Comparison of ENCODE assay signal across 1 cellular context in the genomic region with DNA sequence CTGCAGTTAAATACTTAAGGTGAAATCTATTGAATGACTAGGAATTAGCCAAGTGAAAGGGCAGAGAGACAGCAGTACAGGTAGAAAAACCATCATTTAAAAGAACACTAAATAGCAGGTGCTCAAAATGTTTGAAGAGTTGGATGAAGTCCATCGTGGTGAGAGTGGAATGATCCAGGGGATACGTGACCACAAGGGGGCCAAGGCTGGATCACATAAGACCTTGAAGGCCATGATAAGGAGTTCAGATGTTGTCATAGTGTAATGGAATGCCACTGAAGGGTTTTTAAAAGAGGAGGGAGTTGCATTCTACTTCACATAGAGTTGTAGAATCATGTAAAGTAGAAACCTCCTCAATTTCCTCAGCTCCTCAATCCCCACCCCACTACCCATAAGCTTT.
TF ChIP-seq lines count a peak whose summit lies in the region.

No MANE protein-coding gene starts in this region.

TF ChIP-seq in GM23338, 12 proteins besides CTCF, POLR2A, EP300 and RAD21 (continued from another document):
- TF ChIP-seq, protein P1, sequence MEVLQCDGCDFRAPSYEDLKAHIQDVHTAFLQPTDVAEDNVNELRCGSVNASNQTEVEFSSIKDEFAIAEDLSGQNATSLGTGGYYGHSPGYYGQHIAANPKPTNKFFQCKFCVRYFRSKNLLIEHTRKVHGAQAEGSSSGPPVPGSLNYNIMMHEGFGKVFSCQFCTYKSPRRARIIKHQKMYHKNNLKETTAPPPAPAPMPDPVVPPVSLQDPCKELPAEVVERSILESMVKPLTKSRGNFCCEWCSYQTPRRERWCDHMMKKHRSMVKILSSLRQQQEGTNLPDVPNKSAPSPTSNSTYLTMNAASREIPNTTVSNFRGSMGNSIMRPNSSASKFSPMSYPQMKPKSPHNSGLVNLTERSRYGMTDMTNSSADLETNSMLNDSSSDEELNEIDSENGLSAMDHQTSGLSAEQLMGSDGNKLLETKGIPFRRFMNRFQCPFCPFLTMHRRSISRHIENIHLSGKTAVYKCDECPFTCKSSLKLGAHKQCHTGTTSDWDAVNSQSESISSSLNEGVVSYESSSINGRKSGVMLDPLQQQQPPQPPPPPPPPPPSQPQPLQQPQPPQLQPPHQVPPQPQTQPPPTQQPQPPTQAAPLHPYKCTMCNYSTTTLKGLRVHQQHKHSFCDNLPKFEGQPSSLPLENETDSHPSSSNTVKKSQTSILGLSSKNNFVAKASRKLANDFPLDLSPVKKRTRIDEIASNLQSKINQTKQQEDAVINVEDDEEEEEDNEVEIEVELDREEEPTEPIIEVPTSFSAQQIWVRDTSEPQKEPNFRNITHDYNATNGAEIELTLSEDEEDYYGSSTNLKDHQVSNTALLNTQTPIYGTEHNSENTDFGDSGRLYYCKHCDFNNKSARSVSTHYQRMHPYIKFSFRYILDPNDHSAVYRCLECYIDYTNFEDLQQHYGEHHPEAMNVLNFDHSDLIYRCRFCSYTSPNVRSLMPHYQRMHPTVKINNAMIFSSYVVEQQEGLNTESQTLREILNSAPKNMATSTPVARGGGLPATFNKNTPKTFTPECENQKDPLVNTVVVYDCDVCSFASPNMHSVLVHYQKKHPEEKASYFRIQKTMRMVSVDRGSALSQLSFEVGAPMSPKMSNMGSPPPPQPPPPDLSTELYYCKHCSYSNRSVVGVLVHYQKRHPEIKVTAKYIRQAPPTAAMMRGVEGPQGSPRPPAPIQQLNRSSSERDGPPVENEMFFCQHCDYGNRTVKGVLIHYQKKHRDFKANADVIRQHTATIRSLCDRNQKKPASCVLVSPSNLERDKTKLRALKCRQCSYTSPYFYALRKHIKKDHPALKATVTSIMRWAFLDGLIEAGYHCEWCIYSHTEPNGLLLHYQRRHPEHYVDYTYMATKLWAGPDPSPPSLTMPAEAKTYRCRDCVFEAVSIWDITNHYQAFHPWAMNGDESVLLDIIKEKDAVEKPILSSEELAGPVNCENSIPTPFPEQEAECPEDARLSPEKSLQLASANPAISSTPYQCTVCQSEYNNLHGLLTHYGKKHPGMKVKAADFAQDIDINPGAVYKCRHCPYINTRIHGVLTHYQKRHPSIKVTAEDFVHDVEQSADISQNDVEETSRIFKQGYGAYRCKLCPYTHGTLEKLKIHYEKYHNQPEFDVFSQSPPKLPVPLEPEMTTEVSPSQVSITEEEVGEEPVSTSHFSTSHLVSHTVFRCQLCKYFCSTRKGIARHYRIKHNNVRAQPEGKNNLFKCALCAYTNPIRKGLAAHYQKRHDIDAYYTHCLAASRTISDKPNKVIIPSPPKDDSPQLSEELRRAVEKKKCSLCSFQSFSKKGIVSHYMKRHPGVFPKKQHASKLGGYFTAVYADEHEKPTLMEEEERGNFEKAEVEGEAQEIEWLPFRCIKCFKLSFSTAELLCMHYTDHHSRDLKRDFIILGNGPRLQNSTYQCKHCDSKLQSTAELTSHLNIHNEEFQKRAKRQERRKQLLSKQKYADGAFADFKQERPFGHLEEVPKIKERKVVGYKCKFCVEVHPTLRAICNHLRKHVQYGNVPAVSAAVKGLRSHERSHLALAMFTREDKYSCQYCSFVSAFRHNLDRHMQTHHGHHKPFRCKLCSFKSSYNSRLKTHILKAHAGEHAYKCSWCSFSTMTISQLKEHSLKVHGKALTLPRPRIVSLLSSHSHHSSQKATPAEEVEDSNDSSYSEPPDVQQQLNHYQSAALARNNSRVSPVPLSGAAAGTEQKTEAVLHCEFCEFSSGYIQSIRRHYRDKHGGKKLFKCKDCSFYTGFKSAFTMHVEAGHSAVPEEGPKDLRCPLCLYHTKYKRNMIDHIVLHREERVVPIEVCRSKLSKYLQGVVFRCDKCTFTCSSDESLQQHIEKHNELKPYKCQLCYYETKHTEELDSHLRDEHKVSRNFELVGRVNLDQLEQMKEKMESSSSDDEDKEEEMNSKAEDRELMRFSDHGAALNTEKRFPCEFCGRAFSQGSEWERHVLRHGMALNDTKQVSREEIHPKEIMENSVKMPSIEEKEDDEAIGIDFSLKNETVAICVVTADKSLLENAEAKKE (CRISPR knock-in tag; IDR thresholded peaks at IDR 0.05) = 0 out of 2 replicates have a peak, but pooled peaks have one; percentile 30
- no peak for TF ChIP-seq NANOG (IDR thresholded peaks at IDR 0.05; ENCODE audit: borderline replicate concordance)
